In the genomic region with DNA sequence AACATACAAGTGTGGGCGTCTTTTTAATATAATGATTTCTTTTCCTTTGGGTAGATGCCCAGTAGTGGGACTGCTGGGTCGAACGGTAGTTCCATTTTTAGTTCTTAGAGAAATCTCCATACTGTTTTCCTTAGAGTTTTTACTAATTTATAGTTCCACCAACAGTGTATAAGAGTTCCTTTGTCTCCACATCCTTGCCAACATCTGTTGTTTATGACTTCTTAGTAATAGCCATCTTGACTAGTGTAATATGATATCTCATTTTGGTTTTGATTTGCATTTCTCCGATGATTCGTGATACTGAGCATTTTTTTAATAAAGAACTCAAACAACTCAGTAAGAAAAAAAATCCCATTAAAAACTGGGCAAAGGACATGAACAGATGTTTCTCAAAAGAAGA, we compare ENCODE assay signal across 7 cellular contexts.
DNase-seq lines count a peak whose midpoint lies in the region; ATAC-seq, FAIRE-seq and TF ChIP-seq lines count a peak whose summit lies in the region.
"Not testable (repeated sequence)": the region's sequence is repeated elsewhere in the genome, so short reads cannot be mapped to it uniquely, and the experiment has no call there.

No MANE protein-coding gene starts in this region.

- TF ChIP-seq POLR2A in IMR-90 (IDR thresholded peaks at IDR 0.05; ENCODE audit: low read depth, low read length) = not testable (repeated sequence)

- H3K23ac ChIP-seq in IMR-90 (ENCODE audit: low read depth, low read length) = not testable (repeated sequence)

- no CpG with 5 or more reads among the region's 5 CpGs for WGBS in IMR-90 (ENCODE audit: extremely low coverage in 2 of 2, insufficient read length in 1 of 2), 2 experiments

- H2AK5ac ChIP-seq in IMR-90 (ENCODE audit: low read depth, low read length) = not testable (repeated sequence)

- not testable (repeated sequence) for H3K18ac ChIP-seq in IMR-90 (ENCODE audit: low read depth, low read length)

- H3K9me1 ChIP-seq in IMR-90 (ENCODE audit: insufficient read depth, low read length) = not testable (repeated sequence)

- not testable (repeated sequence) for ATAC-seq in IMR-90 (ENCODE audit: low read depth)

- peak; percentile 21 for FAIRE-seq in colon (lab: Jason Lieb, UNC)

- TF ChIP-seq CTCF in IMR-90 (conservative IDR thresholded peaks at IDR 0.05; ENCODE audit: low read depth, low read length); astrocyte of the spinal cord (IDR thresholded peaks at IDR 0.05; ENCODE audit: low read depth, low read length): not testable (repeated sequence)

- dilution Hi-C loops in IMR-90 (cut with HindIII; ENCODE audit: low sequenced_read_pairs, unreplicated experiment) = not testable (repeated sequence)

- H3K56ac ChIP-seq in IMR-90 (ENCODE audit: extremely low read depth, insufficient read depth, low read length) = not testable (repeated sequence)

- H3K27ac ChIP-seq in IMR-90 (ENCODE audit: insufficient read depth, low read length) = not testable (repeated sequence)

- not testable (repeated sequence) for H3K27me3 ChIP-seq in IMR-90 (ENCODE audit: control insufficient read depth, insufficient read depth, low read length)

- H2BK120ac ChIP-seq in IMR-90 (ENCODE audit: low read depth, low read length) = not testable (repeated sequence)

- not testable (repeated sequence) for H3K14ac ChIP-seq in IMR-90 (replicated peaks; ENCODE audit: low read depth, low read length)

- DNase-seq in ELR (ENCODE audit: low read depth) (peak; percentile 25), IMR-90 (peak; percentile 34), RPMI7951 (ENCODE audit: low read depth) (peak; percentile 51), astrocyte of the spinal cord (ENCODE audit: low read depth, low spot score) (peak; percentile 66), fibroblast of peridontal ligament (ENCODE audit: extremely low read depth) (peak; percentile 74), iris pigment epithelial cell (ENCODE audit: low read depth) (peak; percentile 20)

- not testable (repeated sequence) for H2BK15ac ChIP-seq in IMR-90 (ENCODE audit: low read depth, low read length)

- not testable (repeated sequence) for H3K4ac ChIP-seq in IMR-90 (ENCODE audit: low read depth, low read length)

- H4K91ac ChIP-seq in IMR-90 (ENCODE audit: insufficient read depth, low read depth, low read length) = not testable (repeated sequence)

- not testable (repeated sequence) for H3K9me3 ChIP-seq in IMR-90 (ENCODE audit: control insufficient read depth, insufficient read depth, low read length)

- intact Hi-C loops in IMR-90 (cut with micrococcal nuclease) = not testable (repeated sequence)

- not testable (repeated sequence) for H3K4me1 ChIP-seq in IMR-90 (ENCODE audit: control insufficient read depth, insufficient read depth, low read length)

- in situ Hi-C loops in IMR-90 (cut with MboI; ENCODE audit: low sequenced_read_pairs); astrocyte of the spinal cord (cut with HindIII; ENCODE audit: low sequenced_read_pairs): not testable (repeated sequence)

- not testable (repeated sequence) for BruUV-seq in IMR-90 (replicated peaks; lab: Mats Ljungman, UMichigan)

- H4K8ac ChIP-seq in IMR-90 (ENCODE audit: low read depth in 2 of 2, low read length in 2 of 2) = not testable (repeated sequence)

- H3K79me1 ChIP-seq in IMR-90 (ENCODE audit: low read depth in 1 of 2, low read length in 2 of 2) = not testable (repeated sequence)

- not testable (repeated sequence) for TF ChIP-seq RAD21 in IMR-90 (IDR thresholded peaks at IDR 0.05; ENCODE audit: low read length)

- POLR2A ChIA-PET in IMR-90 (lab: Charles Lee; ENCODE audit: unreplicated experiment) = not testable (repeated sequence)

- not testable (repeated sequence) for H2BK5ac ChIP-seq in IMR-90 (ENCODE audit: low read depth, low read length, poor library complexity, severe bottlenecking)

- CTCF ChIA-PET in IMR-90 (lab: Yijun Ruan, JAX) = not testable (repeated sequence)

- H2BK20ac ChIP-seq in IMR-90 (ENCODE audit: low read depth, low read length) = not testable (repeated sequence)

- H3K4me2 ChIP-seq in IMR-90 (ENCODE audit: low read depth, low read length) = not testable (repeated sequence)

- H3K9ac ChIP-seq in IMR-90 (ENCODE audit: low read depth, low read length) = not testable (repeated sequence)

- H2AK9ac ChIP-seq in IMR-90 (replicated peaks; ENCODE audit: low read depth, low read length, poor library complexity) = not testable (repeated sequence)

- H4K20me1 ChIP-seq in IMR-90 (ENCODE audit: insufficient read depth, low read length) = not testable (repeated sequence)

- not testable (repeated sequence) for H4K5ac ChIP-seq in IMR-90 (ENCODE audit: low read depth, low read length)

- H2AFZ ChIP-seq in IMR-90 (replicated peaks; ENCODE audit: low read length, poor library complexity) = not testable (repeated sequence)

- H3K4me3 ChIP-seq in IMR-90 (ENCODE audit: insufficient read depth, low read depth, low read length); astrocyte of the spinal cord (ENCODE audit: low read depth, low read length): not testable (repeated sequence)

- H3K36me3 ChIP-seq in IMR-90 (ENCODE audit: control insufficient read depth, insufficient read depth, low read length) = not testable (repeated sequence)

Comparison
In these comparisons a context has a peak if more than half of its experiments do, and no peak if none do; other contexts are left out.
1. DNase-seq: peak in every context shown above with its lines; median percentile 74 in fibroblast of peridontal ligament; 66 in astrocyte of the spinal cord; 51 in RPMI7951; 34 in IMR-90; 25 in ELR; 20 in iris pigment epithelial cell.